Comparison of ENCODE assay signal across 14 cellular contexts in the genomic region with DNA sequence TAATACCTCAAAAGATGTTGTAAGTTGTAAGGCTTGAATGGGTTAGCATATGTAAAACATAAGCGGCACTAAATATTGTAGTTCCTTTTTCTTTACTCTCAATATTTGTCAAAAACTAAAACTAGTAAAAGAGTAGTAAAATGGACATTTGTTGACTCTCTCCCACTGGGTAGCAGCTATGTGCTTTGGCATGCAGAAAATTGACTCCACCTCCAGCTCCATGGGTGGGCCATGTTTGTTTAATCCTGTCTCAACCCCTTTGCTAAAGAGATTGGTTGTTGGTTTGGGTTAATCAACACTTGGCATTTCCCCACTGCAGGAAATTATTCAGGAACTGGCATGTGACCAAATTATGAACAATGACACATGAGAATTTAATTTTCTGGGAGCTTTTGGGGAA.
DNase-seq lines count a peak whose midpoint lies in the region; TF ChIP-seq lines count a peak whose summit lies in the region.
"Had no signal": no experiment of that assay in that cellular context is flagged by ENCODE, and none has a peak within 500 bp of the region (broad histone marks: within the 10 kb centered on the region; RNA-seq: fewer than 3 reads in every experiment).

No MANE protein-coding gene starts in this region.

- no peaks in the 10 kb centered on the region for H3K36me3 ChIP-seq in Karpas-422 (ENCODE audit: insufficient read depth, low read length)
- H3K36me3 ChIP-seq in sigmoid colon, result no peaks in the 10 kb centered on the region

- intact Hi-C loops in sigmoid colon (cut with DNase I), result no loop called here

- DNase-seq in EH (ENCODE audit: low read depth) (peak; percentile 66), MV-4-11 (lab: John Stamatoyannopoulos, UW) (peak; percentile 43), choroid plexus epithelial cell (ENCODE audit: low read depth) (peak; percentile 64), kidney tubule cell (ENCODE audit: low spot score) (peak; percentile 43), Karpas-422 (no peak), GDM1 (lab: John Stamatoyannopoulos, UW) (no peak), sigmoid colon (no peak)
- no peak for DNase-seq in stimulated activated CD4-positive, alpha-beta T cell treated with anti-CD3 and anti-CD28 coated beads, Interleukin-4, amount 100 ng/mL, for 24 hours
- DNase-seq: activated T-cell treated with anti-CD3 and anti-CD28 coated beads, Interleukin-2, amount 50 U/mL, for 24 hours; effector memory CD4-positive, alpha-beta T cell; NCI-H1417; NCI-H526; substantia nigra had no signal

- no peak overlapping the region for H3K4me2 ChIP-seq in Karpas-422 (ENCODE audit: low read depth, low read length, poor library complexity, severe bottlenecking)

- no peaks in the 10 kb centered on the region for H3K9me2 ChIP-seq in Karpas-422 (replicated peaks; ENCODE audit: insufficient read depth, low read length)

- no peaks in the 10 kb centered on the region for H3K9me3 ChIP-seq in Karpas-422 (ENCODE audit: low read length)
- H3K9me3 ChIP-seq in sigmoid colon, result no peaks in the 10 kb centered on the region

- H3K27ac ChIP-seq in Karpas-422 (ENCODE audit: low read length), result no peak overlapping the region
- no peak overlapping the region for H3K27ac ChIP-seq in sigmoid colon
- H3K27ac ChIP-seq: SK-N-MC had no signal

- TF ChIP-seq EP300 in sigmoid colon (IDR thresholded peaks at IDR 0.05), result no peak

- H4K20me1 ChIP-seq in Karpas-422 (ENCODE audit: insufficient read depth, low read depth, low read length), result no peaks in the 10 kb centered on the region

- H3K4me3 ChIP-seq in choroid plexus epithelial cell (ENCODE audit: low read depth, low read length), result no peak overlapping the region
- no peak overlapping the region for H3K4me3 ChIP-seq in Karpas-422 (ENCODE audit: low read length)
- H3K4me3 ChIP-seq in sigmoid colon, result no peak overlapping the region
- H3K4me3 ChIP-seq: SK-N-MC had no signal

- H3K79me2 ChIP-seq in Karpas-422 (ENCODE audit: low read length), result no peaks in the 10 kb centered on the region

- TF ChIP-seq POLR2A in sigmoid colon (IDR thresholded peaks at IDR 0.05), result no peak

- TF ChIP-seq CTCF in choroid plexus epithelial cell (conservative IDR thresholded peaks at IDR 0.05; ENCODE audit: low read depth, low read length) (no peak), sigmoid colon (IDR thresholded peaks at IDR 0.05) (no peak)

- no peak overlapping the region for H2AFZ ChIP-seq in Karpas-422 (ENCODE audit: low read length)

- H3K27me3 ChIP-seq in Karpas-422 (ENCODE audit: low read length) (no peaks in the 10 kb centered on the region), sigmoid colon (no peaks in the 10 kb centered on the region)

- peaks cover 4% of the 10 kb centered on the region for H3K4me1 ChIP-seq in Karpas-422 (ENCODE audit: low read length)
- H3K4me1 ChIP-seq in sigmoid colon, result no peaks in the 10 kb centered on the region

- H3K9ac ChIP-seq in Karpas-422 (ENCODE audit: low read length), result no peak overlapping the region

- 62 to 72% methylated on average over 1 of the region's 1 CpG for WGBS in sigmoid colon, 2 donors

Comparison
In these comparisons a context has a peak if more than half of its experiments do, and no peak if none do; other contexts are left out.
1. DNase-seq: peak in EH (single experiment), MV-4-11 (single experiment), choroid plexus epithelial cell (single experiment) and kidney tubule cell (single experiment); none in Karpas-422 (single experiment), GDM1 (single experiment), sigmoid colon (single experiment) and stimulated activated CD4-positive, alpha-beta T cell treated with anti-CD3 and anti-CD28 coated beads, Interleukin-4, amount 100 ng/mL, for 24 hours (single experiment).